Comparison of ENCODE assay signal across 14 cellular contexts in genomic region chr6:165515963-165516624, GRCh38.
A peak's percentile ranks its signal among the peaks of the same experiment; 100 is the strongest.
DNase-seq lines count a peak whose midpoint lies in the region; TF ChIP-seq lines count a peak whose summit lies in the region.
"Had no signal": no experiment of that assay in that cellular context is flagged by ENCODE, and none has a peak within 500 bp of the region (broad histone marks: within the 10 kb centered on the region; RNA-seq: fewer than 3 reads in every experiment).

No MANE protein-coding gene starts in this region.

- no peaks in the 10 kb centered on the region for H3K36me3 ChIP-seq in brain microvascular endothelial cell (replicated peaks)

- H3K4me3 ChIP-seq in brain microvascular endothelial cell (ENCODE audit: low read depth, low read length): no peak overlapping the region

- no peaks in the 10 kb centered on the region for H3K36me3 Mint-ChIP-seq in immature natural killer cell
- H3K36me3 Mint-ChIP-seq: memory B cell had no signal

- H3K27ac ChIP-seq in brain microvascular endothelial cell: no peak overlapping the region

- H3K9me3 Mint-ChIP-seq in immature natural killer cell: peaks cover 2 to 10% (median 5%) of the 10 kb centered on the region in 6 donors
- H3K9me3 Mint-ChIP-seq: T-helper 1 cell treated with Interleukin-12 subunit alpha and Interleukin-12 subunit beta and Interleukin-4 antibody, amounts not matched to agents 30 μg/mL and 1 μg/mL, for 36 hours had no signal

- H3K27me3 Mint-ChIP-seq in immature natural killer cell (ENCODE audit: low read depth in 3 of 3): no peaks in the 10 kb centered on the region
- H3K27me3 Mint-ChIP-seq: activated B cell treated with CpG ODN at 0.5 μM for 24 hours, memory B cell had no signal

- H3K27ac Mint-ChIP-seq in immature natural killer cell: no peak overlapping the region
- H3K27ac Mint-ChIP-seq: activated B cell treated with CpG ODN at 0.5 μM for 24 hours; activated CD8-positive, alpha-beta T cell treated with anti-CD3 and anti-CD28 coated beads, Interleukin-2, amount 10 ng/mL, durations not matched to agents 7 days and 5 days; memory B cell; T-helper 1 cell treated with Interleukin-12 subunit alpha and Interleukin-12 subunit beta and Interleukin-4 antibody, amounts not matched to agents 30 μg/mL and 1 μg/mL, for 36 hours had no signal

- in situ Hi-C loops in brain microvascular endothelial cell (cut with HindIII; ENCODE audit: low pct_ligation_motif_present, low sequenced_read_pairs): no loop called here

- peaks cover 0 to 1% of the 10 kb centered on the region in 2 donors for H3K4me1 Mint-ChIP-seq in immature natural killer cell
- H3K4me1 Mint-ChIP-seq: activated B cell treated with CpG ODN at 0.5 μM for 24 hours, memory B cell had no signal

- H3K4me3 Mint-ChIP-seq in immature natural killer cell: no peak overlapping the region
- H3K4me3 Mint-ChIP-seq: activated B cell treated with CpG ODN at 0.5 μM for 24 hours; activated CD8-positive, alpha-beta T cell treated with anti-CD3 and anti-CD28 coated beads, Interleukin-2, amount 10 ng/mL, durations not matched to agents 7 days and 5 days; memory B cell; T-helper 1 cell treated with Interleukin-12 subunit alpha and Interleukin-12 subunit beta and Interleukin-4 antibody, amounts not matched to agents 30 μg/mL and 1 μg/mL, for 36 hours had no signal

- intact Hi-C loops in cardiac septum (cut with DNase I): no loop called here

- no peaks in the 10 kb centered on the region for H3K27me3 ChIP-seq in brain microvascular endothelial cell (replicated peaks)

- DNase-seq in COLO829 (ENCODE audit: low spot score): peak; percentile 73
- DNase-seq in LHCN-M2 (ENCODE audit: low read depth): peak; percentile 68
- peak; percentile 25 for DNase-seq in brain microvascular endothelial cell
- DNase-seq in kidney tubule cell (ENCODE audit: low spot score): peak; percentile 59
- no peak for DNase-seq in NCI-H446 (lab: John Stamatoyannopoulos, UW)
- DNase-seq in stimulated activated CD4-positive, alpha-beta T cell treated with anti-CD3 and anti-CD28 coated beads, Interleukin-2, amount 100 ng/mL, for 48 hours: no peak
- no peak for DNase-seq in immature natural killer cell
- DNase-seq in cardiac septum (ENCODE audit: low spot score): no peak
- DNase-seq: activated B cell treated with CpG ODN at 0.5 μM for 24 hours; activated CD8-positive, alpha-beta T cell treated with anti-CD3 and anti-CD28 coated beads, Interleukin-2, amount 10 ng/mL, durations not matched to agents 7 days and 5 days; cerebellar nuclear complex; NCI-H1092 had no signal

- no peak for TF ChIP-seq CTCF in brain microvascular endothelial cell (IDR thresholded peaks at IDR 0.05; ENCODE audit: low read depth, low read length, missing control alignments)

Comparison
In these comparisons a context has a peak if more than half of its experiments do, and no peak if none do; other contexts are left out.
1. DNase-seq: peak in COLO829 (single experiment), LHCN-M2 (single experiment), brain microvascular endothelial cell (single experiment) and kidney tubule cell (single experiment); none in NCI-H446 (0 of 2), stimulated activated CD4-positive, alpha-beta T cell treated with anti-CD3 and anti-CD28 coated beads, Interleukin-2, amount 100 ng/mL, for 48 hours (0 of 2), immature natural killer cell (0 of 3) and cardiac septum (single experiment).